19 cellular contexts compared by ENCODE assay signal in genomic region chr13:98449273-98449672, GRCh38.
DNase-seq lines count a peak whose midpoint lies in the region; ATAC-seq, FAIRE-seq and TF ChIP-seq lines count a peak whose summit lies in the region.
"Had no signal": no experiment of that assay in that cellular context is flagged by ENCODE, and none has a peak within 500 bp of the region (broad histone marks: within the 10 kb centered on the region; RNA-seq: fewer than 3 reads in every experiment).

No MANE protein-coding gene starts in this region.

- H3K27me3 Mint-ChIP-seq in GM23338 (ENCODE audit: insufficient read depth, low read depth, poor library complexity) (peaks cover 31% of the 10 kb centered on the region), endothelial cell (ENCODE audit: unreplicated experiment) (peaks cover 23% of the 10 kb centered on the region), osteocyte (ENCODE audit: unreplicated experiment) (no peaks in the 10 kb centered on the region)

- H3K79me2 ChIP-seq in GM23338 (replicated peaks; ENCODE audit: insufficient read depth) = peaks cover 7% of the 10 kb centered on the region; the same call in 1 of the 2 replicates

- H3K36me3 Mint-ChIP-seq in GM23338 (ENCODE audit: low read depth) (peaks cover 50% of the 10 kb centered on the region), endothelial cell (ENCODE audit: low read depth, unreplicated experiment) (peaks cover 44% of the 10 kb centered on the region), osteocyte (ENCODE audit: unreplicated experiment) (peaks cover 29% of the 10 kb centered on the region)

- FAIRE-seq in GM19239 (lab: Jason Lieb, UNC) = no peak
- FAIRE-seq: G401.6 had no signal

- POLR2A ChIA-PET in A673 (lab: Charles Lee; ENCODE audit: low non-redundant PET) = no interaction called here

- no peaks in the 10 kb centered on the region for H3K9me2 ChIP-seq in GM23338 (ENCODE audit: insufficient read depth)

- intact Hi-C loops in A673 (cut with micrococcal nuclease; ENCODE audit: unreplicated experiment) = loop anchor here (5.0 kb wide), 1 partner anchor 307 kb away; the partner anchor contains the start of gene FARP1

- H3K9me3 Mint-ChIP-seq in GM23338 = no peaks in the 10 kb centered on the region; the same call in 1 of the 3 replicates
- no peaks in the 10 kb centered on the region for H3K9me3 Mint-ChIP-seq in endothelial cell (ENCODE audit: unreplicated experiment)
- no peaks in the 10 kb centered on the region for H3K9me3 Mint-ChIP-seq in osteocyte (ENCODE audit: unreplicated experiment)

- BruUV-seq in A673 (replicated peaks; lab: Mats Ljungman, UMichigan) = TSS peak; percentile 35

- no peaks in the 10 kb centered on the region for H3K9me3 ChIP-seq in A673 (ENCODE audit: low read depth, low read length, poor library complexity, severe bottlenecking)
- H3K9me3 ChIP-seq: breast epithelium had no signal

- H3K27ac ChIP-seq in A673 (ENCODE audit: low read depth, low read length, poor library complexity, severe bottlenecking) (no peak overlapping the region), GM23338 (ENCODE audit: low read depth) (peak overlapping the region; percentile 87)
- H3K27ac ChIP-seq: HL-60, KMS-11 had no signal

- H3K4me2 ChIP-seq in GM23338 = no peak overlapping the region
- H3K4me2 ChIP-seq: KMS-11 had no signal

- H3K4me3 ChIP-seq in A673 (ENCODE audit: low read depth, low read length, poor library complexity, severe bottlenecking) (no peak overlapping the region), GM23338 (no peak overlapping the region)
- H3K4me3 ChIP-seq: breast epithelium, GM23248 had no signal

- H2AFZ ChIP-seq in GM23338 = no peak overlapping the region
- H2AFZ ChIP-seq: GM23248 had no signal

- H3K4me1 ChIP-seq in A673 (ENCODE audit: insufficient read depth, low read length, poor library complexity, severe bottlenecking) (peaks cover 12% of the 10 kb centered on the region), GM23338 (ENCODE audit: insufficient read depth) (peaks cover 31% of the 10 kb centered on the region)
- H3K4me1 ChIP-seq: breast epithelium had no signal

- TF ChIP-seq CTCF in A673 (conservative IDR thresholded peaks at IDR 0.05; ENCODE audit: low read depth, low read length) (no peak), GM23338 (conservative IDR thresholded peaks at IDR 0.05; ENCODE audit: low read depth in 2 of 2) (no peak), endothelial cell (IDR thresholded peaks at IDR 0.05; ENCODE audit: unreplicated experiment) (no peak), osteocyte (IDR thresholded peaks at IDR 0.05) (no peak), GM20000 (IDR thresholded peaks at IDR 0.05; ENCODE audit: extremely low read depth, missing control alignments) (no peak)

- H3K4me1 Mint-ChIP-seq in GM23338 = peaks cover 44% of the 10 kb centered on the region
- peaks cover 27% of the 10 kb centered on the region for H3K4me1 Mint-ChIP-seq in endothelial cell (ENCODE audit: unreplicated experiment)
- peaks cover 70% of the 10 kb centered on the region for H3K4me1 Mint-ChIP-seq in osteocyte (ENCODE audit: unreplicated experiment)

- H4K20me1 ChIP-seq in GM23338 (replicated peaks; ENCODE audit: insufficient read depth) = no peaks in the 10 kb centered on the region; the same call in none of the 2 replicates

- H3K27ac Mint-ChIP-seq in GM23338 (peak overlapping the region; percentile 90), endothelial cell (ENCODE audit: unreplicated experiment) (peak overlapping the region; percentile 24), osteocyte (ENCODE audit: unreplicated experiment) (peak overlapping the region; percentile 90)

- CTCF ChIA-PET in A673 (lab: Charles Lee) = no interaction called here

- H3F3A ChIP-seq in GM23338 (replicated peaks; ENCODE audit: low read depth) = peaks cover 7% of the 10 kb centered on the region; the same call in 1 of the 2 replicates

- ATAC-seq in GM23338 = no peak
- ATAC-seq: left lobe of liver; SK-N-SH treated with all-trans-retinoic acid at 6 μM for 48 hours; stimulated activated naive CD8-positive, alpha-beta T cell treated with anti-CD3 and anti-CD28 coated beads, Interleukin-15, Interleukin-2, amounts not matched to agents 100 U/mL and 50 U/mL, for 24 hours had no signal

- DNase-seq in A673 (ENCODE audit: low spot score) (no peak), GM23338 (ENCODE audit: low spot score) (no peak), endothelial cell (ENCODE audit: low spot score) (no peak), osteocyte (ENCODE audit: extremely low spot score, unreplicated experiment) (no peak), GM19239 (ENCODE audit: insufficient read length, low spot score) (no peak), GM20000 (ENCODE audit: low spot score) (no peak), NCI-H2081 (lab: John Stamatoyannopoulos, UW) (no peak), NCI-H82 treated with DMSO at 0.1 percent for 48 hours (lab: John Stamatoyannopoulos, UW; ENCODE audit: unreplicated experiment) (no peak)
- DNase-seq: effector CD8-positive, alpha-beta T cell; NCI-H1048; stimulated activated CD4-positive, alpha-beta T cell treated with anti-CD3 and anti-CD28 coated beads, Interleukin-12 subunit alpha, Interleukin-12 subunit beta, amount 100 ng/mL, for 4 hours; stimulated activated naive CD8-positive, alpha-beta T cell treated with anti-CD3 and anti-CD28 coated beads, Interleukin-15, Interleukin-2, amounts not matched to agents 100 U/mL and 50 U/mL, for 24 hours had no signal

- H3K27me3 ChIP-seq in A673 (replicated peaks; ENCODE audit: insufficient read depth, low read depth, low read length, poor library complexity) (no peaks in the 10 kb centered on the region), GM23338 (ENCODE audit: insufficient read depth) (no peaks in the 10 kb centered on the region)
- H3K27me3 ChIP-seq: breast epithelium had no signal

- H3K4me3 Mint-ChIP-seq in GM23338 (no peak overlapping the region), endothelial cell (ENCODE audit: unreplicated experiment) (peak overlapping the region; percentile 51), osteocyte (ENCODE audit: unreplicated experiment) (peak overlapping the region; percentile 36)

- peaks cover 43% of the 10 kb centered on the region for H3K36me3 ChIP-seq in A673 (ENCODE audit: insufficient read depth, low read length, poor library complexity, severe bottlenecking)
- H3K36me3 ChIP-seq in GM23338 (ENCODE audit: insufficient read depth) = peaks cover 17% of the 10 kb centered on the region; the same call in 1 of the 2 replicates
- H3K36me3 ChIP-seq: breast epithelium had no signal

TF ChIP-seq in GM23338, 12 proteins besides CTCF, POLR2A, EP300 and RAD21 (continues in another document):
- no peak for TF ChIP-seq EZH2 (IDR thresholded peaks at IDR 0.05; ENCODE audit: low read depth, unreplicated experiment)
- TF ChIP-seq ZNF331 (CRISPR knock-in tag; IDR thresholded peaks at IDR 0.05; ENCODE audit: low read depth) = no peak
- no peak for TF ChIP-seq EZH2phosphoT487 (IDR thresholded peaks at IDR 0.05; ENCODE audit: unreplicated experiment)
- no peak for TF ChIP-seq POLR2AphosphoS5 (IDR thresholded peaks at IDR 0.05; ENCODE audit: low read depth)
- TF ChIP-seq ZNF114 (CRISPR knock-in tag; IDR thresholded peaks at IDR 0.05) = no peak
- TF ChIP-seq NANOG (IDR thresholded peaks at IDR 0.05; ENCODE audit: borderline replicate concordance) = no peak
- TF ChIP-seq JUNB (IDR thresholded peaks at IDR 0.05; ENCODE audit: unreplicated experiment) = no peak
- TF ChIP-seq, protein P1, sequence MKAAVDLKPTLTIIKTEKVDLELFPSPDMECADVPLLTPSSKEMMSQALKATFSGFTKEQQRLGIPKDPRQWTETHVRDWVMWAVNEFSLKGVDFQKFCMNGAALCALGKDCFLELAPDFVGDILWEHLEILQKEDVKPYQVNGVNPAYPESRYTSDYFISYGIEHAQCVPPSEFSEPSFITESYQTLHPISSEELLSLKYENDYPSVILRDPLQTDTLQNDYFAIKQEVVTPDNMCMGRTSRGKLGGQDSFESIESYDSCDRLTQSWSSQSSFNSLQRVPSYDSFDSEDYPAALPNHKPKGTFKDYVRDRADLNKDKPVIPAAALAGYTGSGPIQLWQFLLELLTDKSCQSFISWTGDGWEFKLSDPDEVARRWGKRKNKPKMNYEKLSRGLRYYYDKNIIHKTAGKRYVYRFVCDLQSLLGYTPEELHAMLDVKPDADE (IDR thresholded peaks at IDR 0.05) = no peak
- TF ChIP-seq STAT1 (IDR thresholded peaks at IDR 0.05; ENCODE audit: unreplicated experiment) = no peak

Comparison
In these comparisons a context has a peak if more than half of its experiments do, and no peak if none do; other contexts are left out.
1. H3K27ac Mint-ChIP-seq: peak in every context shown above with its lines; median percentile 90 in GM23338; 90 in osteocyte; 24 in endothelial cell.